Comparison of ENCODE assay signal across 20 cellular contexts in genomic region chr5:115559524-115559923, GRCh38. TPM values are rescaled to one million over a fixed set of nuclear protein-coding genes. Genes with fewer than 3 reads are reported as not detected.
A peak's percentile ranks its signal among the peaks of the same experiment; 100 is the strongest.
DNase-seq lines count a peak whose midpoint lies in the region; ATAC-seq, FAIRE-seq and TF ChIP-seq lines count a peak whose summit lies in the region.
"Had no signal": no experiment of that assay in that cellular context is flagged by ENCODE, and none has a peak within 500 bp of the region (broad histone marks: within the 10 kb centered on the region; RNA-seq: fewer than 3 reads in every experiment).

No MANE protein-coding gene starts in this region.

- DNase-seq in AG20443 (ENCODE audit: low spot score) (peak; percentile 58), PC-3 (peak; percentile 27), dedifferentiated amniotic fluid mesenchymal stem cell (ENCODE audit: extremely low spot score) (peak; percentile 35), myocyte (ENCODE audit: low read depth) (peak; percentile 76), SHP77 (lab: John Stamatoyannopoulos, UW) (no peak), HTR-8/SVneo (ENCODE audit: insufficient read length, low spot score) (no peak), posterior cingulate gyrus (no peak)
- DNase-seq in activated T-cell treated with anti-CD3 and anti-CD28 coated beads, Interleukin-2, amount 50 U/mL, for 24 hours: no peak
- DNase-seq: activated B cell treated with CpG ODN at 0.5 μM for 24 hours; activated CD8-positive, alpha-beta memory T cell treated with anti-CD3 and anti-CD28 coated beads for 24 hours; amniotic stem cell; KBM-7; NCI-H1092 treated with DMSO at 0.1 percent for 48 hours; NCI-H748 treated with DMSO at 0.1 percent for 48 hours; Peyer's patch; sigmoid colon; stimulated activated CD4-positive, alpha-beta T cell treated with anti-CD3 and anti-CD28 coated beads, Interleukin-4, amount 100 ng/mL, for 1 hour; testis had no signal

- no peaks in the 10 kb centered on the region for H3K4me1 Mint-ChIP-seq in activated T-cell treated with anti-CD3 and anti-CD28 coated beads, Interleukin-2, amount 50 U/mL, for 24 hours (ENCODE audit: low read depth)
- H3K4me1 Mint-ChIP-seq: activated B cell treated with CpG ODN at 0.5 μM for 24 hours, B cell had no signal

- no peaks in the 10 kb centered on the region for H3K9me2 ChIP-seq in PC-3 (replicated peaks; ENCODE audit: low read length)

- H3K4me2 ChIP-seq in PC-3 (ENCODE audit: low read length): no peak overlapping the region

- BruUV-seq in PC-3 (replicated peaks; lab: Mats Ljungman, UMichigan): no TSS peak

- no peaks in the 10 kb centered on the region for H3K79me2 ChIP-seq in PC-3 (ENCODE audit: low read length)

- TF ChIP-seq CTCF in PC-3 (conservative IDR thresholded peaks at IDR 0.05; ENCODE audit: low read depth, low read length): no peak

- no peak overlapping the region for H3K27ac Mint-ChIP-seq in activated T-cell treated with anti-CD3 and anti-CD28 coated beads, Interleukin-2, amount 50 U/mL, for 24 hours
- H3K27ac Mint-ChIP-seq: activated B cell treated with CpG ODN at 0.5 μM for 24 hours; activated T-helper 2 cell treated with anti-CD3 and anti-CD28 coated beads, Interferon-gamma antibody, Interleukin-2, Interleukin-4, amounts not matched to agents 10 μg/mL and 5 μg/mL and 100 μg/mL, durations not matched to agents 14 hours and 24 hours and 36 hours; B cell had no signal

- H3K9me3 ChIP-seq in PC-3 (ENCODE audit: low read length): no peaks in the 10 kb centered on the region
- H3K9me3 ChIP-seq: Peyer's patch, sigmoid colon, testis had no signal

- no peaks in the 10 kb centered on the region for H3K9me3 Mint-ChIP-seq in activated T-cell treated with anti-CD3 and anti-CD28 coated beads, Interleukin-2, amount 50 U/mL, for 24 hours
- H3K9me3 Mint-ChIP-seq: activated T-helper 2 cell treated with anti-CD3 and anti-CD28 coated beads, Interferon-gamma antibody, Interleukin-2, Interleukin-4, amounts not matched to agents 10 μg/mL and 5 μg/mL and 100 μg/mL, durations not matched to agents 14 hours and 24 hours and 36 hours had no signal

- H3F3A ChIP-seq in PC-3 (ENCODE audit: low read length, unreplicated experiment): no peaks in the 10 kb centered on the region

- no peaks in the 10 kb centered on the region for H4K20me1 ChIP-seq in PC-3 (ENCODE audit: low read length)

- ATAC-seq in PC-3: no peak

- H3K9ac ChIP-seq in PC-3 (ENCODE audit: low read length): no peak overlapping the region

- H2AFZ ChIP-seq in PC-3 (ENCODE audit: low read length): no peak overlapping the region

- no peaks in the 10 kb centered on the region for H3K27me3 ChIP-seq in PC-3 (ENCODE audit: low read length)
- H3K27me3 ChIP-seq: Peyer's patch, sigmoid colon, testis had no signal

- POLR2A ChIA-PET in PC-3 (lab: Charles Lee; ENCODE audit: unreplicated experiment): no interaction called here

- no peaks in the 10 kb centered on the region for H3K4me1 ChIP-seq in PC-3 (ENCODE audit: insufficient read depth, low read length)

- no peaks in the 10 kb centered on the region for H3K36me3 ChIP-seq in PC-3 (ENCODE audit: low read depth, low read length)
- H3K36me3 ChIP-seq: Peyer's patch, sigmoid colon had no signal

- intact Hi-C loops in PC-3 (cut with micrococcal nuclease): no loop called here
- intact Hi-C loops in posterior cingulate gyrus (cut with DNase I): no loop called here

- H3K4me3 ChIP-seq in PC-3 (ENCODE audit: low read length): no peak overlapping the region
- H3K4me3 ChIP-seq: Peyer's patch, sigmoid colon, testis had no signal

- H3K27ac ChIP-seq in PC-3 (ENCODE audit: low read length): no peak overlapping the region
- H3K27ac ChIP-seq: Peyer's patch had no signal

- no peak for FAIRE-seq in HTR-8/SVneo (lab: Jason Lieb, UNC)

- no peak overlapping the region for H3K4me3 Mint-ChIP-seq in activated T-cell treated with anti-CD3 and anti-CD28 coated beads, Interleukin-2, amount 50 U/mL, for 24 hours
- H3K4me3 Mint-ChIP-seq: activated B cell treated with CpG ODN at 0.5 μM for 24 hours, B cell had no signal

- no peaks in the 10 kb centered on the region for H3K36me3 Mint-ChIP-seq in activated T-cell treated with anti-CD3 and anti-CD28 coated beads, Interleukin-2, amount 50 U/mL, for 24 hours (ENCODE audit: low read depth)

- peaks cover 29% of the 10 kb centered on the region for H3K27me3 Mint-ChIP-seq in activated T-cell treated with anti-CD3 and anti-CD28 coated beads, Interleukin-2, amount 50 U/mL, for 24 hours
- H3K27me3 Mint-ChIP-seq: activated B cell treated with CpG ODN at 0.5 μM for 24 hours, B cell had no signal

- CTCF ChIA-PET in PC-3 (lab: Charles Lee): no interaction called here

RNA-seq across cellular contexts. Expression of gene FEM1C, which starts 14.9 kb away (rescaled TPM):
- total RNA-seq in PC-3 (2014; rRNA removed) (8.4 and 9.1 TPM in 2 replicates), myocyte (16.8 and 18.7 TPM in 2 replicates)
- polyA plus RNA-seq in myocyte (2012): 6.9 TPM

RNA-seq across cellular contexts. Expression of gene TICAM2, which starts 42.8 kb away (rescaled TPM):
- total RNA-seq in PC-3 (2014; rRNA removed): 3.9 and 5.0 TPM in 2 replicates
- 1.2 and 4.0 TPM in 2 replicates for total RNA-seq in myocyte
- polyA plus RNA-seq in myocyte (2012): 1.8 TPM
- total RNA-seq: activated T-helper 2 cell treated with anti-CD3 and anti-CD28 coated beads, Interferon-gamma antibody, Interleukin-2, Interleukin-4, amounts not matched to agents 10 μg/mL and 5 μg/mL and 100 μg/mL, durations not matched to agents 14 hours and 24 hours and 36 hours had no signal

Comparison
In these comparisons a context has a peak if more than half of its experiments do, and no peak if none do; other contexts are left out.
1. DNase-seq: peak in AG20443 (single experiment), PC-3 (single experiment), dedifferentiated amniotic fluid mesenchymal stem cell (single experiment) and myocyte (single experiment); none in activated T-cell treated with anti-CD3 and anti-CD28 coated beads, Interleukin-2, amount 50 U/mL, for 24 hours (single experiment), SHP77 (0 of 2), HTR-8/SVneo (single experiment) and posterior cingulate gyrus (0 of 10).